ENCODE assay signal across 20 cellular contexts in the genomic region with DNA sequence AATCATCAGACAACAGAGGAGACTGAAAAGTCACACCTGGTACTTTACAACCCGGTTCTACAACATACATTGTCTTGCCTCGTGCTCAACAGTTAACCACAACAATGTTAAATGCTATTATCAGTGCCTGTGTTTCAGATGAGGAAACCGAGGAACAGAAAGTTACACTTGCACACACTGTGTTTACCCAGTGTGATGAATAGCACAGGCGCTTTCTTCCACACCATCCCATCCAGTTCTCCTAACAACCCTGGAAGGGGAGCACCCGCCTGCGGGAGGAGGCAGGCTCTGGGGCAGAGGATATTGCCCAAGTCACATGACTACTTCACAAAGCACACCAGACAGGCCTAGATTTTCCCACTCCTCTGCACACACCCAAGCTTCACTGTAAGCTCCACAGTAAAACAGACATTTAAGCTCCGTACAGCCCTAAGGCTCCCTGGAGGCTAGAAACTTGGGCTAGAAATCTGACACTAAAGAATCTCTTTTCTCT. TPM values are rescaled to one million over a fixed set of nuclear protein-coding genes. Genes with fewer than 3 reads are reported as not detected.
DNase-seq lines count a peak whose midpoint lies in the region; ATAC-seq, FAIRE-seq and TF ChIP-seq lines count a peak whose summit lies in the region.
"Had no signal": no experiment of that assay in that cellular context is flagged by ENCODE, and none has a peak within 500 bp of the region (broad histone marks: within the 10 kb centered on the region; RNA-seq: fewer than 3 reads in every experiment).

No MANE protein-coding gene starts in this region.

- no peak overlapping the region for H2AFZ ChIP-seq in astrocyte (ENCODE audit: low read depth, low read length)

- peaks cover 48% of the 10 kb centered on the region for H3K4me1 Mint-ChIP-seq in astrocyte (ENCODE audit: low read depth, unreplicated experiment)
- peaks cover 60% of the 10 kb centered on the region for H3K4me1 Mint-ChIP-seq in nephron
- peaks cover 33% of the 10 kb centered on the region for H3K4me1 Mint-ChIP-seq in type B pancreatic cell (ENCODE audit: unreplicated experiment)
- H3K4me1 Mint-ChIP-seq in stimulated activated memory B cell treated with anti-CD40 and anti-IgM and Interleukin-4, amounts not matched to agents 10 μg/mL and 1 μg/mL and 100 μg/mL, for 72 hours = peaks cover 6% of the 10 kb centered on the region

- H3K27me3 ChIP-seq in right cardiac atrium (ENCODE audit: control insufficient read depth, insufficient read depth) (no peaks in the 10 kb centered on the region), astrocyte (ENCODE audit: insufficient read depth, low read length) (no peaks in the 10 kb centered on the region)
- H3K27me3 ChIP-seq: Peyer's patch had no signal

- H3K9me3 Mint-ChIP-seq in astrocyte (ENCODE audit: unreplicated experiment) (no peaks in the 10 kb centered on the region), nephron (no peaks in the 10 kb centered on the region), type B pancreatic cell (no peaks in the 10 kb centered on the region)
- H3K9me3 Mint-ChIP-seq in stimulated activated memory B cell treated with anti-CD40 and anti-IgM and Interleukin-4, amounts not matched to agents 10 μg/mL and 1 μg/mL and 100 μg/mL, for 72 hours = no peaks in the 10 kb centered on the region
- H3K9me3 Mint-ChIP-seq: CD4-positive, CD25-positive, alpha-beta regulatory T cell had no signal

- H3K36me3 Mint-ChIP-seq in astrocyte (ENCODE audit: low read depth, unreplicated experiment) = peaks cover 23% of the 10 kb centered on the region
- peaks cover 22% of the 10 kb centered on the region for H3K36me3 Mint-ChIP-seq in nephron (ENCODE audit: low read depth)
- H3K36me3 Mint-ChIP-seq in type B pancreatic cell = no peaks in the 10 kb centered on the region
- peaks cover 19% of the 10 kb centered on the region for H3K36me3 Mint-ChIP-seq in stimulated activated memory B cell treated with anti-CD40 and anti-IgM and Interleukin-4, amounts not matched to agents 10 μg/mL and 1 μg/mL and 100 μg/mL, for 72 hours

- TF ChIP-seq CTCF in astrocyte (IDR thresholded peaks at IDR 0.05; ENCODE audit: insufficient read depth, low read depth, low read length) (no peak), nephron (IDR thresholded peaks at IDR 0.05; ENCODE audit: unreplicated experiment in 3 of 3) (no peak), type B pancreatic cell (conservative IDR thresholded peaks at IDR 0.05) (no peak)

- FAIRE-seq in astrocyte (lab: Jason Lieb, UNC) = no peak
- FAIRE-seq: GM19239 had no signal

- H3K27ac Mint-ChIP-seq in astrocyte (ENCODE audit: unreplicated experiment) (peak overlapping the region; percentile 58), nephron (peak overlapping the region; percentile 91 to 98 (median 91)), type B pancreatic cell (peak overlapping the region; percentile 25)
- H3K27ac Mint-ChIP-seq in stimulated activated memory B cell treated with anti-CD40 and anti-IgM and Interleukin-4, amounts not matched to agents 10 μg/mL and 1 μg/mL and 100 μg/mL, for 72 hours = no peak overlapping the region
- H3K27ac Mint-ChIP-seq: B cell; CD4-positive, CD25-positive, alpha-beta regulatory T cell had no signal

- H3K36me3 ChIP-seq in astrocyte (ENCODE audit: insufficient read depth, low read length) = peaks cover 22% of the 10 kb centered on the region

- H4K20me1 ChIP-seq in astrocyte (ENCODE audit: insufficient read depth, low read length) = peaks cover 91% of the 10 kb centered on the region

- 79% methylated on average over 7 of the region's 7 CpGs for WGBS in right cardiac atrium

- H3K9ac ChIP-seq in astrocyte (ENCODE audit: low read length) = no peak overlapping the region

- DNase-seq in Right ventricle myocardium inferior (ENCODE audit: missing footprints) (peak; percentile 43), right cardiac atrium (no peak), astrocyte (ENCODE audit: low read depth) (no peak), type B pancreatic cell (ENCODE audit: extremely low spot score, unreplicated experiment) (no peak), DMS79 treated with DMSO at 0.1 percent for 48 hours (lab: John Stamatoyannopoulos, UW) (no peak)
- DNase-seq: Caco-2; CD4-positive, CD25-positive, alpha-beta regulatory T cell; GF-D8; GOT3; NCI-H1105; NCI-H2081; NCI-H510A; NCI-H748 treated with DMSO at 0.1 percent for 48 hours; NK-92 treated with Interleukin-12 subunit alpha and Interleukin-12 subunit beta, amount 100 ng/mL, for 24 hours; Peyer's patch; SHP77 had no signal

- H3K9me3 ChIP-seq in right cardiac atrium (ENCODE audit: control insufficient read depth, low read length) (no peaks in the 10 kb centered on the region), astrocyte (ENCODE audit: insufficient read depth, low read depth, low read length) (no peaks in the 10 kb centered on the region)
- H3K9me3 ChIP-seq: Caco-2, Peyer's patch had no signal

- H3K79me2 ChIP-seq in astrocyte (ENCODE audit: insufficient read depth, low read length) = peaks cover 55% of the 10 kb centered on the region

- ATAC-seq in Right ventricle myocardium inferior (no peak), right cardiac atrium (no peak)
- no peak for ATAC-seq in stimulated activated memory B cell treated with anti-CD40 and anti-IgM and Interleukin-4, amounts not matched to agents 10 μg/mL and 1 μg/mL and 100 μg/mL, for 72 hours

- no peak overlapping the region for H3K4me3 Mint-ChIP-seq in astrocyte (ENCODE audit: unreplicated experiment)
- H3K4me3 Mint-ChIP-seq in nephron = no peak overlapping the region
- no peak overlapping the region for H3K4me3 Mint-ChIP-seq in type B pancreatic cell
- H3K4me3 Mint-ChIP-seq in stimulated activated memory B cell treated with anti-CD40 and anti-IgM and Interleukin-4, amounts not matched to agents 10 μg/mL and 1 μg/mL and 100 μg/mL, for 72 hours = no peak overlapping the region
- H3K4me3 Mint-ChIP-seq: B cell; CD4-positive, CD25-positive, alpha-beta regulatory T cell had no signal

- H3K4me1 ChIP-seq in right cardiac atrium (ENCODE audit: control insufficient read depth, insufficient read depth, low read length) = peaks cover 28% of the 10 kb centered on the region
- H3K4me1 ChIP-seq in astrocyte (ENCODE audit: insufficient read depth, low read length) = peaks cover 16% of the 10 kb centered on the region
- H3K4me1 ChIP-seq: Caco-2 had no signal

- no peak overlapping the region for H3K4me2 ChIP-seq in astrocyte (ENCODE audit: low read length)

- intact Hi-C loops in Right ventricle myocardium inferior (cut with DNase I) = no loop called here
- intact Hi-C loops in right cardiac atrium (cut with DNase I) = no loop called here

- no peaks in the 10 kb centered on the region for H3K27me3 Mint-ChIP-seq in astrocyte (ENCODE audit: low read depth, unreplicated experiment)
- peaks cover 4% of the 10 kb centered on the region for H3K27me3 Mint-ChIP-seq in nephron (ENCODE audit: low read depth)
- no peaks in the 10 kb centered on the region for H3K27me3 Mint-ChIP-seq in type B pancreatic cell
- no peaks in the 10 kb centered on the region for H3K27me3 Mint-ChIP-seq in stimulated activated memory B cell treated with anti-CD40 and anti-IgM and Interleukin-4, amounts not matched to agents 10 μg/mL and 1 μg/mL and 100 μg/mL, for 72 hours
- H3K27me3 Mint-ChIP-seq: B cell had no signal

- H3K27ac ChIP-seq in right cardiac atrium (ENCODE audit: low read length) (no peak overlapping the region), astrocyte (ENCODE audit: low read depth, low read length) (no peak overlapping the region)
- H3K27ac ChIP-seq: Peyer's patch had no signal

- H3K4me3 ChIP-seq in right cardiac atrium (ENCODE audit: low read length) (no peak overlapping the region), astrocyte (ENCODE audit: insufficient read depth, low read depth, low read length) (no peak overlapping the region)
- H3K4me3 ChIP-seq: Peyer's patch had no signal

RNA-seq across cellular contexts. Expression of gene NCKAP5L, which starts 21.8 kb away (rescaled TPM):
- 32.7 TPM for total RNA-seq in Right ventricle myocardium inferior
- total RNA-seq in right cardiac atrium = 10 to 100 TPM; 20.3 to 23.2 (median 21.1) TPM
- 18.1 TPM for polyA plus RNA-seq in right cardiac atrium
- 59.5 and 60.4 TPM in 2 replicates for total RNA-seq in astrocyte
- total RNA-seq in type B pancreatic cell (ENCODE audit: low replicate concordance) = 9.7 and 28.8 TPM in 2 replicates

RNA-seq across cellular contexts. Expression of gene BCDIN3D, which starts 36.5 kb away (rescaled TPM):
- 2.6 TPM for total RNA-seq in Right ventricle myocardium inferior
- total RNA-seq in right cardiac atrium = 1 to 10 TPM; 2.9 to 3.6 (median 3.2) TPM
- polyA plus RNA-seq in right cardiac atrium = 2.2 TPM
- total RNA-seq in astrocyte = 3.1 and 3.7 TPM in 2 replicates
- 8.1 and 8.5 TPM in 2 replicates for total RNA-seq in type B pancreatic cell (ENCODE audit: low replicate concordance)
